Comparison of ENCODE assay signal across 8 cellular contexts in genomic region chr19:4831351-4832340, GRCh38. TPM values are rescaled to one million over a fixed set of nuclear protein-coding genes. Genes with fewer than 3 reads are reported as not detected.
DNase-seq lines count a peak whose midpoint lies in the region; ATAC-seq and TF ChIP-seq lines count a peak whose summit lies in the region.

Gene TICAM1, minus strand, starts transcription at chr19:4831712. Its CDS starts 13,335 bp downstream, at chr19:4818377.

- peaks cover 4% of the 10 kb centered on the region for H3K79me2 ChIP-seq in parathyroid adenoma

- peak within 1 kb of the TSS; percentile 86 for H3K4me3 Mint-ChIP-seq in activated naive CD4-positive, alpha-beta T cell treated with anti-CD3 and anti-CD28 coated beads for 36 hours

- intact Hi-C loops in activated naive CD4-positive, alpha-beta T cell treated with anti-CD3 and anti-CD28 coated beads for 36 hours (cut with micrococcal nuclease) = loop anchor here (2.0 kb wide), 1 partner anchor 17 kb away; no protein-coding TSS in a partner anchor
- intact Hi-C loops in head of caudate nucleus (cut with DNase I) (no loop called here), transverse colon (cut with DNase I; ENCODE audit: low total_unique reads) (no loop called here)

- H3K27me3 ChIP-seq in SJSA1 (replicated peaks) = no peaks in the 10 kb centered on the region
- H3K27me3 ChIP-seq in parathyroid adenoma (ENCODE audit: control insufficient read depth, insufficient read depth, low read length) = no peaks in the 10 kb centered on the region
- H3K27me3 ChIP-seq in transverse colon = no peaks in the 10 kb centered on the region

- peaks cover 15% of the 10 kb centered on the region for H3K4me1 ChIP-seq in SJSA1 (replicated peaks)
- H3K4me1 ChIP-seq in parathyroid adenoma = peaks cover 5% of the 10 kb centered on the region
- H3K4me1 ChIP-seq in transverse colon = peaks cover 15 to 49% (median 27%) of the 10 kb centered on the region in 4 donors

- H3K27ac Mint-ChIP-seq in activated naive CD4-positive, alpha-beta T cell treated with anti-CD3 and anti-CD28 coated beads for 36 hours = peak within 1 kb of the TSS; percentile 85

- ATAC-seq in HG02970 (IDR thresholded peaks at IDR 0.05; ENCODE audit: low FRiP score, unreplicated experiment) = peak; percentile 69

- in situ Hi-C loops in transverse colon (cut with MboI; ENCODE audit: low pct_ligation_motif_present in 1 of 4, low pct_unique_long_range_greater_than_20kb in 1 of 4, low sequenced_read_pairs in 3 of 4) = no loop called here

- no peaks in the 10 kb centered on the region for H3K9me3 ChIP-seq in SJSA1 (replicated peaks)
- no peaks in the 10 kb centered on the region for H3K9me3 ChIP-seq in parathyroid adenoma (ENCODE audit: control insufficient read depth, low read length)
- H3K9me3 ChIP-seq in transverse colon = no peaks in the 10 kb centered on the region

- CTCF ChIA-PET in activated naive CD4-positive, alpha-beta T cell treated with anti-CD3 and anti-CD28 coated beads for 36 hours (lab: Charles Lee) = interaction anchor here (0.7 to 2.2 kb wide), 5 partner anchors 9 to 22 kb away, joined by 3 to 8 read pairs (median 4); no protein-coding TSS in a partner anchor

- no peaks in the 10 kb centered on the region for H3K9me3 Mint-ChIP-seq in activated naive CD4-positive, alpha-beta T cell treated with anti-CD3 and anti-CD28 coated beads for 36 hours

- peak within 1 kb of the TSS; percentile 63 for H3K9ac ChIP-seq in parathyroid adenoma

- H3K27ac ChIP-seq in SJSA1 = peak within 1 kb of the TSS; percentile 72
- H3K27ac ChIP-seq in parathyroid adenoma = peak within 1 kb of the TSS; percentile 70
- H3K27ac ChIP-seq in transverse colon = peak within 1 kb of the TSS; percentile 86 to 95 (median 93)

- H3K36me3 Mint-ChIP-seq in activated naive CD4-positive, alpha-beta T cell treated with anti-CD3 and anti-CD28 coated beads for 36 hours (ENCODE audit: low read depth) = peaks cover 7% of the 10 kb centered on the region

- DNase-seq in DMS79 treated with DMSO at 0.1 percent for 48 hours (lab: John Stamatoyannopoulos, UW) (peak; percentile 16), DMS79 (lab: John Stamatoyannopoulos, UW) (no peak), SJSA1 (ENCODE audit: low read depth in 1 of 2, low spot score in 2 of 2) (peak; percentile 61 to 74), head of caudate nucleus (peak in 39 of 42 donors; percentile 39 to 79 (median 61)), transverse colon (peak; percentile 90)
- peak; percentile 86 for DNase-seq in activated naive CD4-positive, alpha-beta T cell treated with anti-CD3 and anti-CD28 coated beads for 36 hours

- peak within 1 kb of the TSS; percentile 89 for H3K4me3 ChIP-seq in SJSA1
- H3K4me3 ChIP-seq in parathyroid adenoma (ENCODE audit: low read depth, low read length) = peak within 1 kb of the TSS; percentile 91
- H3K4me3 ChIP-seq in transverse colon = peak within 1 kb of the TSS; percentile 75 to 97 (median 85)

- H3K4me1 Mint-ChIP-seq in activated naive CD4-positive, alpha-beta T cell treated with anti-CD3 and anti-CD28 coated beads for 36 hours (ENCODE audit: low read depth) = peaks cover 20% of the 10 kb centered on the region

- no peak for TF ChIP-seq EP300 in transverse colon (IDR thresholded peaks at IDR 0.05; ENCODE audit: low read depth)

- H3K27me3 Mint-ChIP-seq in activated naive CD4-positive, alpha-beta T cell treated with anti-CD3 and anti-CD28 coated beads for 36 hours (ENCODE audit: low read depth) = no peaks in the 10 kb centered on the region

- 5 to 61% methylated on average over 3 to 51 of the region's 60 CpGs for WGBS in transverse colon (ENCODE audit: low coverage in 1 of 2), 2 donors

- no peak for TF ChIP-seq CTCF in parathyroid adenoma (IDR thresholded peaks at IDR 0.05)
- TF ChIP-seq CTCF in transverse colon (IDR thresholded peaks at IDR 0.05) = peak in 2 of 5 experiments; percentile 22 to 40

- H3K4me2 ChIP-seq in parathyroid adenoma (ENCODE audit: low read length) = peak within 1 kb of the TSS; percentile 64

- H2AFZ ChIP-seq in parathyroid adenoma = peak within 1 kb of the TSS; percentile 99

- H3K36me3 ChIP-seq in SJSA1 (peaks cover 7% of the 10 kb centered on the region), parathyroid adenoma (ENCODE audit: control insufficient read depth, insufficient read depth, low read length) (no peaks in the 10 kb centered on the region), transverse colon (no peaks in the 10 kb centered on the region)

- peak; percentile 89 for TF ChIP-seq POLR2A in transverse colon (IDR thresholded peaks at IDR 0.05)

RNA-seq across cellular contexts. Expression of gene TICAM1, which starts in this region (rescaled TPM):
- total RNA-seq in SJSA1 (2014; rRNA removed; shearing (Covaris generic)) = 3.7 and 4.1 TPM in 2 replicates
- total RNA-seq in activated naive CD4-positive, alpha-beta T cell treated with anti-CD3 and anti-CD28 coated beads for 36 hours = 10 to 100 TPM; 15.2 to 16.5 TPM
- total RNA-seq in transverse colon = 10 to 100 TPM; 17.7 to 66.6 (median 20.8) TPM
